25 cellular contexts compared by ENCODE assay signal in genomic region chr20:14005996-14006395, GRCh38. TPM values are rescaled to one million over a fixed set of nuclear protein-coding genes. Genes with fewer than 3 reads are reported as not detected.
"Had no signal": no experiment of that assay in that cellular context is flagged by ENCODE, and none has a peak within 500 bp of the region (broad histone marks: within the 10 kb centered on the region; RNA-seq: fewer than 3 reads in every experiment).

No MANE protein-coding gene starts in this region.

- H3K9me3 ChIP-seq: testis, thoracic aorta, thyroid gland, tibial artery, transverse colon, upper lobe of left lung, upper lobe of right lung, uterus, vagina had no signal

- H3K4me1 ChIP-seq: stomach, suprapubic skin, testis, thyroid gland, tibial artery, tibial nerve, transverse colon, upper lobe of left lung, upper lobe of right lung, uterus, vagina had no signal

- H3K36me3 ChIP-seq: suprapubic skin, thoracic aorta, thyroid gland, transverse colon, upper lobe of left lung, upper lobe of right lung, uterus, vagina had no signal

- H3K4me3 ChIP-seq: stomach, suprapubic skin, testis, thoracic aorta, thyroid gland, tibial artery, tibial nerve, transverse colon, upper lobe of left lung, upper lobe of right lung, uterus, vagina had no signal

- DNase-seq: stimulated activated CD4-positive, alpha-beta T cell treated with anti-CD3 and anti-CD28 coated beads, Interleukin-2, amount 100 ng/mL, for 48 hours; stimulated activated CD4-positive, alpha-beta T cell treated with anti-CD3 and anti-CD28 coated beads, Interleukin-4, amount 100 ng/mL, for 1 hour; stimulated activated CD4-positive, alpha-beta T cell treated with anti-CD3 and anti-CD28 coated beads, Interleukin-4, amount 100 ng/mL, for 24 hours; stimulated activated CD4-positive, alpha-beta T cell treated with anti-CD3 and anti-CD28 coated beads, Interleukin-4, amount 100 ng/mL, for 4 hours; stimulated activated CD8-positive, alpha-beta memory T cell treated with anti-CD3 and anti-CD28 coated beads, Interleukin-4, amount 100 ng/mL, for 48 hours; stimulated activated naive B cell treated with anti-CD40 and anti-IgM and Interleukin-4, amounts not matched to agents 10 μg/mL and 1 μg/mL and 100 μg/mL, for 72 hours; stimulated activated naive CD4-positive, alpha-beta T cell; stimulated activated naive CD4-positive, alpha-beta T cell treated with Interleukin-2 at 50 U/mL for 16 hours; stimulated activated naive CD8-positive, alpha-beta T cell treated with anti-CD3 and anti-CD28 coated beads, Interleukin-15, amount 100 ng/mL, for 72 hours; stimulated activated naive CD8-positive, alpha-beta T cell treated with anti-CD3 and anti-CD28 coated beads, Interleukin-15, Interleukin-2, amounts not matched to agents 100 U/mL and 50 U/mL, for 24 hours; stomach; testis; thyroid gland; tibial artery; transverse colon; trophoblast cell; upper lobe of left lung; upper lobe of right lung; uterus had no signal

- H3K27ac ChIP-seq: stomach, suprapubic skin, testis, thoracic aorta, thyroid gland, tibial artery, tibial nerve, transverse colon, upper lobe of left lung, upper lobe of right lung, uterus, vagina had no signal

- ATAC-seq: stimulated activated effector memory CD8-positive, alpha-beta T cell treated with anti-CD3 and anti-CD28 coated beads, Interleukin-12 subunit alpha, Interleukin-12 subunit beta, amount 100 ng/mL, for 72 hours; stimulated activated memory B cell treated with anti-CD40 and anti-IgM and Interleukin-4, amounts not matched to agents 10 μg/mL and 1 μg/mL and 100 μg/mL, for 72 hours; stimulated activated naive B cell treated with anti-CD40 and anti-IgM and Interleukin-4, amounts not matched to agents 10 μg/mL and 1 μg/mL and 100 μg/mL, for 72 hours; stimulated activated naive CD8-positive, alpha-beta T cell treated with anti-CD3 and anti-CD28 coated beads, Interleukin-15, amount 100 ng/mL, for 72 hours; stimulated activated naive CD8-positive, alpha-beta T cell treated with anti-CD3 and anti-CD28 coated beads, Interleukin-15, Interleukin-2, amounts not matched to agents 100 U/mL and 50 U/mL, for 24 hours; upper lobe of right lung had no signal

RNA-seq across cellular contexts. Expression of gene SEL1L2, which starts 15.6 kb away (rescaled TPM):
- total RNA-seq: suprapubic skin, thoracic aorta, thyroid gland, tibial nerve, transverse colon, upper lobe of right lung, vagina had no signal
